Comparison of ENCODE assay signal across 8 cellular contexts in genomic region chr21:37564341-37564923, GRCh38.
DNase-seq lines count a peak whose midpoint lies in the region; ATAC-seq lines count a peak whose summit lies in the region.

No MANE protein-coding gene starts in this region.

- no peaks in the 10 kb centered on the region for H3K27me3 Mint-ChIP-seq in T-helper 17 cell

- peaks cover 4% of the 10 kb centered on the region for H3K4me1 Mint-ChIP-seq in T-helper 17 cell

- peak; percentile 53 for ATAC-seq in HG02610 (IDR thresholded peaks at IDR 0.05; ENCODE audit: unreplicated experiment)
- peak; percentile 78 for ATAC-seq in T-helper 17 cell
- peak; percentile 78 for ATAC-seq in sciatic nerve

- H3K36me3 Mint-ChIP-seq in T-helper 17 cell (ENCODE audit: low read depth) = no peaks in the 10 kb centered on the region

- intact Hi-C loops in sciatic nerve (cut with DNase I) = no loop called here

- H3K4me3 Mint-ChIP-seq in T-helper 17 cell = peak overlapping the region; percentile 95

- peak overlapping the region; percentile 96 for H3K27ac Mint-ChIP-seq in T-helper 17 cell

- H3K9me3 ChIP-seq in T-helper 17 cell (ENCODE audit: control insufficient read depth, low read length, poor library complexity, severe bottlenecking) = no peaks in the 10 kb centered on the region

- DNase-seq in GM04503 (ENCODE audit: low read depth) (peak; percentile 93), NCI-H1105 (lab: John Stamatoyannopoulos, UW) (peak; percentile 48), T-helper 17 cell (peak; percentile 59 to 80 (median 60)), anterior cingulate cortex (lab: John Stamatoyannopoulos, UW) (peak in 56 of 58 donors; percentile 41 to 92 (median 74)), hepatic stellate cell (ENCODE audit: low spot score) (peak; percentile 90), sciatic nerve (ENCODE audit: low spot score) (peak; percentile 79), ecto neural progenitor cell (ENCODE audit: low spot score) (no peak)
